8 cellular contexts compared by ENCODE assay signal in genomic region chr6:11043961-11044711, GRCh38. TPM values are rescaled to one million over a fixed set of nuclear protein-coding genes. Genes with fewer than 3 reads are reported as not detected.
A peak's percentile ranks its signal among the peaks of the same experiment; 100 is the strongest.
DNase-seq lines count a peak whose midpoint lies in the region; ATAC-seq and TF ChIP-seq lines count a peak whose summit lies in the region.

Gene ELOVL2, minus strand, starts transcription at chr6:11044305. Its CDS starts 75 bp downstream, at chr6:11044230.

- no peaks in the 10 kb centered on the region for H3K9me3 Mint-ChIP-seq in T-helper 1 cell treated with Interleukin-12 subunit alpha and Interleukin-12 subunit beta and Interleukin-4 antibody, amounts not matched to agents 30 μg/mL and 1 μg/mL, for 36 hours

- H3K23ac ChIP-seq in mesenchymal stem cell (ENCODE audit: low read length in 2 of 2): peak within 1 kb of the TSS in 1 of 2 experiments; percentile 98

- no peak within 1 kb of the TSS for H3K27ac Mint-ChIP-seq in T-helper 1 cell treated with Interleukin-12 subunit alpha and Interleukin-12 subunit beta and Interleukin-4 antibody, amounts not matched to agents 30 μg/mL and 1 μg/mL, for 36 hours

- peak within 1 kb of the TSS in 1 of 2 experiments; percentile 50 for H3K4ac ChIP-seq in mesenchymal stem cell (ENCODE audit: low read depth in 1 of 2, low read length in 2 of 2)

- WGBS in ectodermal cell, 2 experiments: 1% methylated on average over 124 of the region's 124 CpGs
- 2% methylated on average over 97 of the region's 124 CpGs for WGBS in mesenchymal stem cell
- 0 to 11% methylated on average over 1 to 26 of the region's 124 CpGs for WGBS in upper lobe of left lung, 2 donors

- H3K9me3 ChIP-seq in ectodermal cell (ENCODE audit: control insufficient read depth, low read length) (no peaks in the 10 kb centered on the region), mesenchymal stem cell (ENCODE audit: control insufficient read depth, low read length) (no peaks in the 10 kb centered on the region), upper lobe of left lung (peaks cover 0 to 5% (median 2%) of the 10 kb centered on the region in 4 donors)

- H2AFZ ChIP-seq in mesenchymal stem cell (ENCODE audit: low read depth, low read length): peak within 1 kb of the TSS; percentile 89

- TF ChIP-seq EP300 in upper lobe of left lung (IDR thresholded peaks at IDR 0.05): no peak

- peak within 1 kb of the TSS; percentile 100 for H3K4me2 ChIP-seq in mesenchymal stem cell (ENCODE audit: low read length, poor library complexity, severe bottlenecking)

- H4K91ac ChIP-seq in mesenchymal stem cell (ENCODE audit: low read length): peak within 1 kb of the TSS; percentile 64

- no peak within 1 kb of the TSS for H2AK5ac ChIP-seq in mesenchymal stem cell (ENCODE audit: low read length, severe bottlenecking)

- no peak for TF ChIP-seq POLR2A in upper lobe of left lung (IDR thresholded peaks at IDR 0.05)

- peak within 1 kb of the TSS; percentile 15 for H2BK120ac ChIP-seq in mesenchymal stem cell (ENCODE audit: low read depth, low read length)

- H2BK5ac ChIP-seq in mesenchymal stem cell (ENCODE audit: low read depth, low read length, poor library complexity, severe bottlenecking): no peak within 1 kb of the TSS

- peaks cover 4% of the 10 kb centered on the region for H3K36me3 Mint-ChIP-seq in T-helper 1 cell treated with Interleukin-12 subunit alpha and Interleukin-12 subunit beta and Interleukin-4 antibody, amounts not matched to agents 30 μg/mL and 1 μg/mL, for 36 hours (ENCODE audit: low read depth)

- peak within 1 kb of the TSS; percentile 56 for H3K4me3 ChIP-seq in ectodermal cell (ENCODE audit: insufficient read depth, low read depth, low read length)
- peak within 1 kb of the TSS; percentile 70 to 77 for H3K4me3 ChIP-seq in mesenchymal stem cell (ENCODE audit: insufficient read depth in 1 of 2, low read depth in 1 of 2, low read length in 2 of 2)
- peak within 1 kb of the TSS; percentile 33 to 58 (median 56) for H3K4me3 ChIP-seq in upper lobe of left lung

- H3K36me3 ChIP-seq in ectodermal cell (ENCODE audit: control insufficient read depth, insufficient read depth, low read length): no peaks in the 10 kb centered on the region
- H3K36me3 ChIP-seq in mesenchymal stem cell (ENCODE audit: control insufficient read depth in 1 of 2, insufficient read depth in 2 of 2, low read depth in 1 of 2, low read length in 2 of 2): no peaks in the 10 kb centered on the region
- H3K36me3 ChIP-seq in upper lobe of left lung: no peaks in the 10 kb centered on the region

- H3K79me1 ChIP-seq in mesenchymal stem cell (replicated peaks; ENCODE audit: low read length, poor library complexity, severe bottlenecking): no peaks in the 10 kb centered on the region

- peak within 1 kb of the TSS; percentile 83 for H2BK15ac ChIP-seq in mesenchymal stem cell (ENCODE audit: low read depth, poor library complexity, severe bottlenecking)

- DNase-seq in DMS 273 (lab: John Stamatoyannopoulos, UW; ENCODE audit: unreplicated experiment): peak; percentile 87
- no peak for DNase-seq in DMS 273 treated with DMSO at 0.1 percent for 48 hours (lab: John Stamatoyannopoulos, UW)
- peak; percentile 79 for DNase-seq in mesenchymal stem cell
- DNase-seq in upper lobe of left lung: peak in 1 of 2 donors; percentile 91
- no peak for DNase-seq in putamen (ENCODE audit: low spot score)

- peak within 1 kb of the TSS; percentile 77 for H4K8ac ChIP-seq in mesenchymal stem cell (ENCODE audit: low read length)

- no peak within 1 kb of the TSS for H3K9ac ChIP-seq in mesenchymal stem cell (ENCODE audit: low read length)

- peak within 1 kb of the TSS in 1 of 2 experiments; percentile 48 for H3K14ac ChIP-seq in mesenchymal stem cell (ENCODE audit: low read length in 2 of 2)

- peak in 4 of 6 experiments; percentile 36 to 62 (median 47) for TF ChIP-seq CTCF in upper lobe of left lung (IDR thresholded peaks at IDR 0.05)

- peak within 1 kb of the TSS; percentile 86 to 89 for H2BK12ac ChIP-seq in mesenchymal stem cell (ENCODE audit: low read length in 2 of 2)

- peak; percentile 54 for ATAC-seq in HG02678 (IDR thresholded peaks at IDR 0.05; ENCODE audit: unreplicated experiment)
- ATAC-seq in upper lobe of left lung (ENCODE audit: low FRiP score in 2 of 2): peak; percentile 55 to 92

- H3K4me1 ChIP-seq in ectodermal cell (ENCODE audit: control insufficient read depth, insufficient read depth, low read length) (no peaks in the 10 kb centered on the region), mesenchymal stem cell (ENCODE audit: control insufficient read depth, insufficient read depth, low read depth, low read length) (peaks cover 11% of the 10 kb centered on the region), upper lobe of left lung (peaks cover 7 to 18% (median 13%) of the 10 kb centered on the region in 4 donors)

- peak within 1 kb of the TSS; percentile 92 to 95 for H3K18ac ChIP-seq in mesenchymal stem cell (ENCODE audit: low read depth in 1 of 2, low read length in 2 of 2)

- peak within 1 kb of the TSS; percentile 76 for H3K4me3 Mint-ChIP-seq in T-helper 1 cell treated with Interleukin-12 subunit alpha and Interleukin-12 subunit beta and Interleukin-4 antibody, amounts not matched to agents 30 μg/mL and 1 μg/mL, for 36 hours

- H3K4me1 Mint-ChIP-seq in T-helper 1 cell treated with Interleukin-12 subunit alpha and Interleukin-12 subunit beta and Interleukin-4 antibody, amounts not matched to agents 30 μg/mL and 1 μg/mL, for 36 hours (ENCODE audit: low read depth): peaks cover 6% of the 10 kb centered on the region

- H3K27ac ChIP-seq in ectodermal cell (ENCODE audit: insufficient read depth, low read depth, low read length, poor library complexity, severe bottlenecking) (no peak within 1 kb of the TSS), mesenchymal stem cell (ENCODE audit: low read length, poor library complexity, severe bottlenecking) (no peak within 1 kb of the TSS), upper lobe of left lung (no peak within 1 kb of the TSS)

- peaks cover 64% of the 10 kb centered on the region for H3K27me3 ChIP-seq in ectodermal cell (ENCODE audit: control insufficient read depth, insufficient read depth, low read length, poor library complexity, severe bottlenecking)
- peaks cover 0 to 34% of the 10 kb centered on the region in 2 experiments for H3K27me3 ChIP-seq in mesenchymal stem cell (ENCODE audit: control insufficient read depth in 1 of 2, insufficient read depth in 1 of 2, low read length in 2 of 2)
- H3K27me3 ChIP-seq in upper lobe of left lung: peaks cover 3 to 27% (median 13%) of the 10 kb centered on the region in 4 donors

- peaks cover 72% of the 10 kb centered on the region for H3K27me3 Mint-ChIP-seq in T-helper 1 cell treated with Interleukin-12 subunit alpha and Interleukin-12 subunit beta and Interleukin-4 antibody, amounts not matched to agents 30 μg/mL and 1 μg/mL, for 36 hours (ENCODE audit: low read depth)

RNA-seq across cellular contexts. Expression of gene ELOVL2, which starts in this region (rescaled TPM):
- polyA plus RNA-seq in ectodermal cell (2013, experiment 1 of 4): 6.0 TPM
- polyA plus RNA-seq in ectodermal cell (2013, experiment 2 of 4): 6.4 TPM
- 4.3 TPM for polyA plus RNA-seq in ectodermal cell (2013, experiment 3 of 4)
- polyA plus RNA-seq in ectodermal cell (2013, experiment 4 of 4): 5.3 TPM
- polyA plus RNA-seq in mesenchymal stem cell (2013, experiment 1 of 2): 11.7 TPM
- polyA plus RNA-seq in mesenchymal stem cell (2013, experiment 2 of 2): 12.0 TPM
- under 1 TPM in 3 of 6 donors, not detected in 3; 0.10 to 0.54 (median 0.31) TPM for total RNA-seq in upper lobe of left lung

Comparison
In these comparisons a context has a peak if more than half of its experiments do, and no peak if none do; other contexts are left out.
1. DNase-seq: peak in DMS 273 (single experiment) and mesenchymal stem cell (single experiment); none in DMS 273 treated with DMSO at 0.1 percent for 48 hours (single experiment) and putamen (single experiment).
2. Peak in ATAC-seq and H3K4me3 ChIP-seq in upper lobe of left lung; RNA of the gene not detected or under 1 TPM.
3. Peak in every context shown above with its lines, with median percentiles within 50 percentile points of each other: H3K4me3 ChIP-seq.